8 cellular contexts compared by ENCODE assay signal in the genomic region with DNA sequence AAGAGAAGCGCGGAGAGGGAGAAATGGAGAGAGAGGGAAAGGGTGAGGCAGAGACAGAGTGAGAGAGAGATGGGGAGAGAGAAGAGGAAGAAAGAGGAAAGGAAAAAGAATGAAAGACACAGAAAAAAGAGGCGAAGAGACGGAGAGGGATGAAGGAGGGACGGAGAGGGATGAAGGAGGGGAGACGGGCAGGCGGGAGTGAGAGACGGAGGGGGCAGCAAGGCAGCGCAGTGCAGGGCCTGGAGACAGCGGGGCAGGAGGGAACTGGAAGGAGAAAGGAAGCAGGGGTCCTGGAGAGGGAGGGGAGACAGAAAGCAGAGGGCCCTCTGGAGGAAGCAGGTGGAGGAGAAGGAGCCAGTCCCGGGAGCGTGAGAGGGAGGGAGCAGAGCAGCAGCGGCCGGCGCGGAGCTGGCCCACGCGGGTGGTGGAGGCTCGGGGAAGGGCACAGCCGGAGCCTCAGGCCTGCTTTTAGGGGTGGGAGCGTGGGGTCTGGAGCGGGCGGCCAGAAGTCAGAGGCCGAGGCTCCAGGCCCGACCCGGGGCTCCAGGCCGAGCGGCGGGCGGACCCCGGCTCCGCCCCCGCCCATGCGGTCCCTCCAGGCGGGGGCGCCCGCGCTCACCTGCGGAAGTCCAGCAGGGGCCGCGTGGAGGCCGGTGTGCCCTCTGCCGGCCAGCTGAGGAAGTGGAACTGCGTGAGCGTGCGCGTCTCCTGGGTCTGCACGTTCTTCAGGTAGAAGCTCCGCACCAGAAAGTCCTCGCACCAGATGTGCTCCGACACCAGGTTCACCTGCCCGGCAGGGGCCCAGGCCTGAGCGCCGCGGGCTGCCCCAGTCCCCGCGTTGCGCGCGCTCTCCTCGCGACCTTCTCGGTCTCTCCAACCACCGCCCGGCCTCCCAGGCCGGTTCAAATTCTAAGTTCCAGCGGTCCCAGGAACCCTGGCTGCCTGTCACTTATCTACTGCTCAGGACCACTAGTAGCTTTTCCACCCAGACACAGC. TPM values are rescaled to one million over a fixed set of nuclear protein-coding genes. Genes with fewer than 3 reads are reported as not detected.
A peak's percentile ranks its signal among the peaks of the same experiment; 100 is the strongest.
DNase-seq lines count a peak whose midpoint lies in the region; ATAC-seq and TF ChIP-seq lines count a peak whose summit lies in the region.

No MANE protein-coding gene starts in this region.

- H3K27ac Mint-ChIP-seq in T-cell: peak overlapping the region in 1 of 2 donors; percentile 66

- H3F3A ChIP-seq in MM.1S (ENCODE audit: insufficient read depth, low read length): peaks cover 5% of the 10 kb centered on the region; the same call in 1 of the 2 replicates

- in situ Hi-C loops in HAP-1 (cut with MboI; ENCODE audit: low sequenced_read_pairs): loop anchor here (5.0 kb wide), 1 partner anchor 132 kb away; a partner anchor contains a TSS

- H3K4me3 ChIP-seq in GM08714 (ENCODE audit: low read length) (peak overlapping the region; percentile 15; the same call in 1 of the 2 replicates), HAP-1 (peak overlapping the region; percentile 36), MM.1S (ENCODE audit: low read length) (peak overlapping the region; percentile 73)

- POLR2A ChIA-PET in T-cell (lab: Charles Lee): interaction anchor here in 1 of 2 donors (0.6 to 1.0 kb wide), 5 partner anchors 16 to 118 kb away, joined by 3 to 4 read pairs (median 3); a partner anchor contains a TSS

- H2AFZ ChIP-seq in MM.1S (ENCODE audit: low read length): peak overlapping the region; percentile 90

- H3K4me3 Mint-ChIP-seq in T-cell: peak overlapping the region; percentile 41 to 73 (median 71)

- H3K27me3 Mint-ChIP-seq in T-cell: peaks cover 4 to 6% of the 10 kb centered on the region in 2 donors

- H3K36me3 ChIP-seq in HAP-1 (replicated peaks): no peaks in the 10 kb centered on the region
- no peaks in the 10 kb centered on the region for H3K36me3 ChIP-seq in MM.1S (replicated peaks; ENCODE audit: insufficient read depth, low read length)

- H3K9me3 Mint-ChIP-seq in T-cell: no peaks in the 10 kb centered on the region

- peak; percentile 90 to 98 (median 95) for ATAC-seq in T-cell (replicated peaks in 1 of 4)

- H3K27ac ChIP-seq in MM.1S (ENCODE audit: low read length): no peak overlapping the region

- H3K9me2 ChIP-seq in MM.1S (replicated peaks; ENCODE audit: insufficient read depth, low read length): no peaks in the 10 kb centered on the region

- H3K27me3 ChIP-seq in HAP-1 (ENCODE audit: low read depth) (peaks cover 8% of the 10 kb centered on the region; the same call in 1 of the 2 replicates), MM.1S (replicated peaks; ENCODE audit: insufficient read depth, low read length) (peaks cover 26% of the 10 kb centered on the region)

- H3K9me3 ChIP-seq in HAP-1 (peaks cover 2% of the 10 kb centered on the region; the same call in 1 of the 2 replicates), MM.1S (replicated peaks; ENCODE audit: insufficient read depth, low read length) (no peaks in the 10 kb centered on the region)

- no peaks in the 10 kb centered on the region for H4K20me1 ChIP-seq in MM.1S (ENCODE audit: insufficient read depth, low read length)

- no peaks in the 10 kb centered on the region for H3K79me2 ChIP-seq in MM.1S (ENCODE audit: low read length)

- H3K4me2 ChIP-seq in MM.1S (ENCODE audit: low read depth, low read length): peak overlapping the region; percentile 97

- CTCF ChIA-PET in T-cell (lab: Charles Lee): interaction anchor here (0.6 to 11.0 kb wide), 38 partner anchors 8 to 140 kb away, joined by 3 to 116 read pairs (median 4); a partner anchor contains a TSS

- H3K36me3 Mint-ChIP-seq in T-cell: no peaks in the 10 kb centered on the region

- TF ChIP-seq CTCF in MM.1S (IDR thresholded peaks at IDR 0.05; ENCODE audit: low read length): peak; percentile 96

- H3K4me1 ChIP-seq in HAP-1 (peaks cover 7% of the 10 kb centered on the region), MM.1S (ENCODE audit: low read length) (peaks cover 15% of the 10 kb centered on the region)

- peak; percentile 69 to 90 for DNase-seq in HAP-1 (ENCODE audit: low spot score in 2 of 2)
- DNase-seq in MM.1S: peak; percentile 94
- peak; percentile 74 to 91 (median 84) for DNase-seq in T-cell
- peak; percentile 36 for DNase-seq in amniotic stem cell (lab: John Stamatoyannopoulos, UW)
- peak; percentile 96 for DNase-seq in hepatic stellate cell (ENCODE audit: low spot score)
- DNase-seq in renal cortical epithelial cell (ENCODE audit: low read depth): peak; percentile 68
- no peak for DNase-seq in NCI-H2227 treated with DMSO at 0.1 percent for 48 hours (lab: John Stamatoyannopoulos, UW)

- peak overlapping the region; percentile 78 for H3K9ac ChIP-seq in MM.1S (ENCODE audit: low read length)

- peaks cover 26 to 34% (median 34%) of the 10 kb centered on the region in 3 donors for H3K4me1 Mint-ChIP-seq in T-cell

RNA-seq across cellular contexts. Expression of a gene that starts 14.5 kb away (rescaled TPM):
- total RNA-seq in T-cell (under 1 TPM in 1 of 5 donors, not detected in 4; 0.63 TPM), renal cortical epithelial cell (0.35 and 0.52 TPM in 2 replicates)

RNA-seq across cellular contexts. Expression of a gene that starts 15.5 kb away (rescaled TPM):
- 100 to 1,000 TPM in 2 of 5 donors, 10 to 100 TPM in 3; 83.0 to 150 (median 91.8) TPM for total RNA-seq in T-cell
- total RNA-seq in renal cortical epithelial cell: 83.7 and 90.7 TPM in 2 replicates

RNA-seq across cellular contexts. Expression of a gene that starts 37.9 kb away (rescaled TPM):
- not detected for total RNA-seq in T-cell
- total RNA-seq in renal cortical epithelial cell: not detected in 2 replicates

RNA-seq across cellular contexts. Expression of a gene that starts 40.9 kb away (rescaled TPM):
- 100 to 1,000 TPM; 108 to 196 (median 121) TPM for total RNA-seq in T-cell
- total RNA-seq in renal cortical epithelial cell: 70.9 and 239 TPM in 2 replicates

RNA-seq across cellular contexts. Expression of a gene that starts 41.6 kb away (rescaled TPM):
- total RNA-seq in T-cell (not detected), renal cortical epithelial cell (0.25 TPM in 1 of 2 replicates, not detected in the other)

Comparison
In these comparisons a context has a peak if more than half of its experiments do, and no peak if none do; other contexts are left out.
1. H3K4me3 ChIP-seq: peak in every context shown above with its lines; median percentile 73 in MM.1S; 36 in HAP-1; 15 in GM08714.